Comparison of ENCODE assay signal across 10 cellular contexts in genomic region chr6:54291146-54291545, GRCh38. TPM values are rescaled to one million over a fixed set of nuclear protein-coding genes. Genes with fewer than 3 reads are reported as not detected.
DNase-seq lines count a peak whose midpoint lies in the region; ATAC-seq, FAIRE-seq and TF ChIP-seq lines count a peak whose summit lies in the region.
"Had no signal": no experiment of that assay in that cellular context is flagged by ENCODE, and none has a peak within 500 bp of the region (broad histone marks: within the 10 kb centered on the region; RNA-seq: fewer than 3 reads in every experiment).

No MANE protein-coding gene starts in this region.

- no peak for TF ChIP-seq POLR2A in heart left ventricle (IDR thresholded peaks at IDR 0.05)

- H3K36me3 ChIP-seq in heart left ventricle = no peaks in the 10 kb centered on the region
- no peaks in the 10 kb centered on the region for H3K36me3 ChIP-seq in right atrium auricular region
- no peaks in the 10 kb centered on the region for H3K36me3 ChIP-seq in aorta (ENCODE audit: control insufficient read depth in 1 of 2, insufficient read depth in 2 of 2, low read length in 1 of 2)
- no peaks in the 10 kb centered on the region for H3K36me3 ChIP-seq in small intestine (ENCODE audit: control insufficient read depth in 2 of 2, insufficient read depth in 2 of 2, low read length in 2 of 2)

- H3K9me3 ChIP-seq in heart left ventricle (no peaks in the 10 kb centered on the region), right atrium auricular region (no peaks in the 10 kb centered on the region), aorta (ENCODE audit: control insufficient read depth, low read length) (no peaks in the 10 kb centered on the region), small intestine (ENCODE audit: control insufficient read depth, low read depth) (no peaks in the 10 kb centered on the region)

- H3K27me3 ChIP-seq in heart left ventricle (no peaks in the 10 kb centered on the region), right atrium auricular region (no peaks in the 10 kb centered on the region), aorta (ENCODE audit: control insufficient read depth in 1 of 2, insufficient read depth in 2 of 2, low read length in 1 of 2) (no peaks in the 10 kb centered on the region), small intestine (ENCODE audit: control insufficient read depth in 2 of 2, insufficient read depth in 2 of 2, low read length in 2 of 2) (no peaks in the 10 kb centered on the region)

- TF ChIP-seq CTCF in heart left ventricle (IDR thresholded peaks at IDR 0.05) (no peak), right atrium auricular region (IDR thresholded peaks at IDR 0.05) (no peak)

- no peak for FAIRE-seq in small intestine (lab: Jason Lieb, UNC)

- ATAC-seq in heart left ventricle (peak in 3 of 4 donors; percentile 45 to 59 (median 53)), HG03139 (IDR thresholded peaks at IDR 0.05; ENCODE audit: unreplicated experiment) (peak; percentile 75), aorta (ENCODE audit: low FRiP score) (peak; percentile 28)

- DNase-seq in heart left ventricle (no peak), right atrium auricular region (ENCODE audit: low spot score) (no peak), amniotic epithelial cell (ENCODE audit: low read depth) (peak; percentile 46), aorta (no peak), small intestine (no peak), cortex of kidney (lab: John Stamatoyannopoulos, UW) (no peak), KBM-7 (no peak)

- 58 to 61% (median 59%) methylated on average over 2 of the region's 2 CpGs for WGBS in heart left ventricle, 4 donors
- 48 to 58% methylated on average over 2 of the region's 2 CpGs for WGBS in aorta, 2 donors
- 53 to 58% (median 55%) methylated on average over 2 of the region's 2 CpGs for WGBS in small intestine, 3 donors

- intact Hi-C loops in heart left ventricle (cut with DNase I) (no loop called here), aorta (cut with DNase I) (no loop called here)

- peak overlapping the region in 1 of 12 donors; percentile 7 for H3K27ac ChIP-seq in heart left ventricle
- H3K27ac ChIP-seq in right atrium auricular region = no peak overlapping the region
- no peak overlapping the region for H3K27ac ChIP-seq in aorta (ENCODE audit: low read depth in 1 of 2, low read length in 2 of 2)
- H3K27ac ChIP-seq in small intestine (ENCODE audit: low read depth in 1 of 2, low read length in 1 of 2) = no peak overlapping the region
- H3K27ac ChIP-seq: C4-2B had no signal

- H3K4me1 ChIP-seq in heart left ventricle (no peaks in the 10 kb centered on the region), right atrium auricular region (no peaks in the 10 kb centered on the region), aorta (ENCODE audit: control insufficient read depth in 1 of 2, insufficient read depth in 2 of 2, low read length in 2 of 2) (no peaks in the 10 kb centered on the region), small intestine (ENCODE audit: control insufficient read depth in 2 of 2, insufficient read depth in 1 of 2, low read depth in 1 of 2, low read length in 1 of 2) (no peaks in the 10 kb centered on the region)

- in situ Hi-C loops in KBM-7 (cut with MboI; ENCODE audit: low pct_unique_long_range_greater_than_20kb, low sequenced_read_pairs) = no loop called here

- H3K4me3 ChIP-seq in heart left ventricle (no peak overlapping the region), right atrium auricular region (no peak overlapping the region), aorta (ENCODE audit: low read length in 2 of 2) (no peak overlapping the region), small intestine (ENCODE audit: low read depth in 1 of 2, low read length in 2 of 2) (no peak overlapping the region)

RNA-seq across cellular contexts. Expression of gene TINAG, which starts 17.1 kb away (rescaled TPM):
- total RNA-seq in heart left ventricle = under 1 TPM in 8 of 9 donors, not detected in 1; 0.30 to 0.56 (median 0.48) TPM
- polyA plus RNA-seq in heart left ventricle = under 1 TPM; 0.15 to 0.19 TPM
- under 1 TPM in 1 of 2 donors, not detected in 1; 0.51 TPM for total RNA-seq in right atrium auricular region
- total RNA-seq in aorta = not detected
- polyA plus RNA-seq in aorta = under 1 TPM in 1 of 2 donors, not detected in 1; 0.38 TPM
- polyA plus RNA-seq in small intestine = 10 to 100 TPM; 13.4 to 31.6 (median 13.6) TPM
- total RNA-seq: SK-MEL-5 had no signal
